In the genomic region with DNA sequence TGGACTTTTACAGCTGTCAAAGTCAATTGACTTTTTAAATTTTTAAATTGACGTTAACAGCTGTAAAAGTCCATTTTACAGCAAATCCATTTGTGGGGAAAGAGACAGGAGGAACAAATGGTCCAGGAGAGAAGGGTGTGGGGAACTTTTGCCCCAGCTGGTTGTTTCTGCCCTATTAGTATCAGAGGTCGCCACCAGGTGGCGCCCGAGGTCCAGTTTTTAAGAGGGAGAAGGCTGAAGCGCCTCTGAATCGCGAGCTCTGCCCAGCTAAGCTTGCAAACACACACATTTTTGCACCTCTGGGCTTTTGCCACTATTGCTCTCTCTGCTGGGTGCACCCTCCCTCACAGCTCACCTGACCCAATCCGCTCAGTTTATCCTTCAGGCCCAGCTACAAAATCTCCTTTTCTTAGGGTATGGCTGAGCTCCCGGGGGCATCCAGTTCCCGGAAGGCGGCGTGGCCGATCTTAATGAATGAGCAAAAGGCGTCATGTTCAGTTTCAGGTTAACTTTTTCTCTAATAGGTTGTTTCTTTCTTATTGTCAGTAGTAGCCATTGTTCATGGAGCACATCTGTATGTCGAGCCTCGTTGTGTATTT, we compare ENCODE assay signal across 8 cellular contexts. TPM values are rescaled to one million over a fixed set of nuclear protein-coding genes. Genes with fewer than 3 reads are reported as not detected.
A peak's percentile ranks its signal among the peaks of the same experiment; 100 is the strongest.
DNase-seq lines count a peak whose midpoint lies in the region; ATAC-seq and TF ChIP-seq lines count a peak whose summit lies in the region.

No MANE protein-coding gene starts in this region.

- no peaks in the 10 kb centered on the region for H3K36me3 ChIP-seq in psoas muscle (ENCODE audit: insufficient read depth in 1 of 2, low read depth in 1 of 2)
- no peaks in the 10 kb centered on the region for H3K36me3 ChIP-seq in uterus

- H3K9me3 Mint-ChIP-seq in activated naive CD8-positive, alpha-beta T cell (ENCODE audit: low read depth), result peaks cover 6% of the 10 kb centered on the region

- no peak for TF ChIP-seq POLR2A in uterus (IDR thresholded peaks at IDR 0.05)

- H3K9me3 ChIP-seq in psoas muscle (peaks cover 8% of the 10 kb centered on the region), uterus (no peaks in the 10 kb centered on the region)

- peaks cover 3% of the 10 kb centered on the region for H3K27me3 Mint-ChIP-seq in activated naive CD8-positive, alpha-beta T cell

- peak; percentile 89 for DNase-seq in CD1c-positive myeloid dendritic cell (ENCODE audit: extremely low spot score)
- DNase-seq in NAMALWA (ENCODE audit: low spot score), result peak; percentile 89
- peak; percentile 66 for DNase-seq in SW480 (ENCODE audit: low spot score)
- DNase-seq in Right ventricle myocardium superior, result peak; percentile 92
- peak; percentile 85 to 92 for DNase-seq in psoas muscle
- peak; percentile 78 to 80 for DNase-seq in uterus

- H3K27ac Mint-ChIP-seq in activated naive CD8-positive, alpha-beta T cell, result no peak overlapping the region

- H3K27me3 ChIP-seq in psoas muscle (ENCODE audit: insufficient read depth in 3 of 3, low read length in 2 of 3), result no peaks in the 10 kb centered on the region
- no peaks in the 10 kb centered on the region for H3K27me3 ChIP-seq in uterus

- peak overlapping the region; percentile 21 for H3K4me3 Mint-ChIP-seq in activated naive CD8-positive, alpha-beta T cell

- peak; percentile 84 for TF ChIP-seq CTCF in psoas muscle (IDR thresholded peaks at IDR 0.05)
- TF ChIP-seq CTCF in uterus (IDR thresholded peaks at IDR 0.05), result peak; percentile 76 to 90 (median 82)

- ATAC-seq in GM21529 (IDR thresholded peaks at IDR 0.05; ENCODE audit: unreplicated experiment), result peak; percentile 75
- peak; percentile 88 for ATAC-seq in Right ventricle myocardium superior (ENCODE audit: poor library complexity)
- peak; percentile 83 to 94 (median 86) for ATAC-seq in psoas muscle

- peaks cover 4% of the 10 kb centered on the region for H3K36me3 Mint-ChIP-seq in activated naive CD8-positive, alpha-beta T cell

- intact Hi-C loops in Right ventricle myocardium superior (cut with DNase I) (no loop called here), psoas muscle (cut with DNase I) (loop anchor here (1.0 to 10.0 kb wide), 4 partner anchors 24 to 713 kb away; no protein-coding TSS in a partner anchor), uterus (cut with DNase I; ENCODE audit: low total_unique reads) (no loop called here)

- H3K4me1 Mint-ChIP-seq in activated naive CD8-positive, alpha-beta T cell (ENCODE audit: low read depth), result peaks cover 10% of the 10 kb centered on the region

- H3K27ac ChIP-seq in psoas muscle (no peak overlapping the region), uterus (no peak overlapping the region)

- WGBS in psoas muscle, 3 donors, result 22 to 36% (median 27%) methylated on average over 16 of the region's 16 CpGs

- peaks cover 9% of the 10 kb centered on the region for H3K4me1 ChIP-seq in psoas muscle
- no peaks in the 10 kb centered on the region for H3K4me1 ChIP-seq in uterus

- H3K4me3 ChIP-seq in psoas muscle (peak overlapping the region; percentile 39), uterus (no peak overlapping the region)

RNA-seq across cellular contexts. Expression of gene TTLL11, which starts 6.3 kb away (rescaled TPM):
- 5.0 TPM for total RNA-seq in Right ventricle myocardium superior
- total RNA-seq in psoas muscle, result 10 to 100 TPM; 16.4 to 56.4 (median 48.4) TPM
- polyA plus RNA-seq in psoas muscle, result 10 to 100 TPM; 15.1 to 19.3 (median 16.5) TPM
- total RNA-seq in uterus, result 10 to 100 TPM in 2 of 4 donors, 1 to 10 TPM in 2; 7.4 to 14.7 (median 11.0) TPM

Comparison
In these comparisons a context has a peak if more than half of its experiments do, and no peak if none do; other contexts are left out.
1. intact Hi-C loops: an anchor here in psoas muscle (1.0 to 10.0 kb wide); none called in Right ventricle myocardium superior and uterus.